ENCODE assay signal across 15 cellular contexts in the genomic region with DNA sequence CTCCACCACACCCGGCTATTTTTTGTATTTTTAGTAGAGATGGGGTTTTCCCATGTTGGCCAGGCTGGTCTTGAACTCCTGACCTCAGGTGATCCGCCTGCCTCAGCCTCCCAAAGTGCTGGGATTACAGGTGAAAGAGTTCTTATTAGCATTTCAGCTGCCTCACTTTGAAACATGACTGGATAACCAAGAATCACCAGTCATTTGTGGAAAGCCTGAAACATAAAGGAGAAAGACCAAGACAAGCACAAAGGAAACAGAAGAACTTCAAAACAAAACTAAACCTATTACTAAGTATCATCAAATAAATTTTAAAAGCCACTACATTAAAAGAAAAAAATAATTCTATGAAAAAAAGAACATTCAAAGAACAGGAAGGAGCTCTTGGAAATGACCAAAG. TPM values are rescaled to one million over a fixed set of nuclear protein-coding genes. Genes with fewer than 3 reads are reported as not detected.
"Had no signal": no experiment of that assay in that cellular context is flagged by ENCODE, and none has a peak within 500 bp of the region (broad histone marks: within the 10 kb centered on the region; RNA-seq: fewer than 3 reads in every experiment).

No MANE protein-coding gene starts in this region.

RNA-seq across cellular contexts. Expression of a gene that starts 45.9 kb away (rescaled TPM):
- total RNA-seq: kidney; left colon; left lung; mucosa of gallbladder; naive thymus-derived CD8-positive, alpha-beta T cell; occipital lobe; pulmonary artery endothelial cell; renal cortical epithelial cell; right atrium auricular region; right lobe of liver; skeletal muscle tissue; smooth muscle cell; ureter had no signal
- polyA plus RNA-seq: immature natural killer cell; liver; naive thymus-derived CD8-positive, alpha-beta T cell; smooth muscle cell had no signal
